Comparison of ENCODE assay signal across 17 cellular contexts in the genomic region with DNA sequence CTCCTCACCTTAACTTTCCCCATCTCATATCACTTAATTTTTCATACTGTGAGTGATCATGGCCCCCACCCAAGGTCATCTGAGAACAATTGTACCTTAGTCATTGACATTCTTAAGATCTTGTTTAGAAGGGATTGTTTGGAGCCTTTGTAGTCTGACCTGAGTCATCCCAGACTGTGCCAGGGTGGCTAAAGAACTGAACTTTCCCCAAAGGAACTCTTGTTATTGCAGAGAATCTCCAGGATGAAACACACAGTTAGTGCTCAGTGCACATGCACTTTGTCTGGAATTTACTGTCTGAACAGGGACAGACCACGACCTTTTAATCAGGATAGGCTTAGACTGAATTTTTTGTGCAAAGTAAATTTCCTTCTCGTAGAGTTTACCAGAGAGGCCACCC.
DNase-seq lines count a peak whose midpoint lies in the region; ATAC-seq, FAIRE-seq and TF ChIP-seq lines count a peak whose summit lies in the region.
"Had no signal": no experiment of that assay in that cellular context is flagged by ENCODE, and none has a peak within 500 bp of the region (broad histone marks: within the 10 kb centered on the region; RNA-seq: fewer than 3 reads in every experiment).

No MANE protein-coding gene starts in this region.

- no peak for TF ChIP-seq CTCF in esophagus muscularis mucosa (IDR thresholded peaks at IDR 0.05)

- peaks cover 3 to 44% (median 34%) of the 10 kb centered on the region in 4 donors for H3K4me1 ChIP-seq in esophagus muscularis mucosa
- H3K4me1 ChIP-seq: HAP-1 had no signal

- no peak for TF ChIP-seq EP300 in esophagus muscularis mucosa (IDR thresholded peaks at IDR 0.05)

- no peak for ATAC-seq in GM19023 (IDR thresholded peaks at IDR 0.05; ENCODE audit: unreplicated experiment)
- ATAC-seq in GM21737 (IDR thresholded peaks at IDR 0.05; ENCODE audit: unreplicated experiment), result no peak
- ATAC-seq: activated naive CD8-positive, alpha-beta T cell treated with anti-CD3 and anti-CD28 coated beads, Interleukin-2, amount 50 U/mL, for 24 hours; CD8-positive, alpha-beta T cell; naive thymus-derived CD8-positive, alpha-beta T cell had no signal

- no peak for FAIRE-seq in frontal cortex (lab: Jason Lieb, UNC)

- in situ Hi-C loops in Caki2 (cut with HindIII; ENCODE audit: low pct_unique_long_range_greater_than_20kb, low sequenced_read_pairs), result no loop called here

- no peak overlapping the region for H3K4me3 ChIP-seq in MG63
- H3K4me3 ChIP-seq in esophagus muscularis mucosa, result no peak overlapping the region
- H3K4me3 ChIP-seq: HAP-1, tibial artery had no signal

- H3K36me3 ChIP-seq in MG63, result peaks cover 7% of the 10 kb centered on the region; the same call in 1 of the 2 replicates
- no peaks in the 10 kb centered on the region for H3K36me3 ChIP-seq in esophagus muscularis mucosa
- H3K36me3 ChIP-seq: HAP-1, tibial artery had no signal

- 37% methylated on average over 2 of the region's 2 CpGs for WGBS in esophagus muscularis mucosa

- H3K27me3 ChIP-seq in MG63, result no peaks in the 10 kb centered on the region
- no peaks in the 10 kb centered on the region for H3K27me3 ChIP-seq in esophagus muscularis mucosa
- H3K27me3 ChIP-seq: tibial artery had no signal

- peak overlapping the region; percentile 17 to 50 (median 41) for H3K27ac ChIP-seq in esophagus muscularis mucosa (replicated peaks in 1 of 4)
- H3K27ac ChIP-seq: tibial artery had no signal

- H3K9me3 ChIP-seq in MG63 (no peaks in the 10 kb centered on the region), esophagus muscularis mucosa (no peaks in the 10 kb centered on the region)
- H3K9me3 ChIP-seq: HAP-1, tibial artery had no signal

- peak; percentile 41 for DNase-seq in Caki2 (ENCODE audit: low read depth)
- DNase-seq in MG63, result peak; percentile 91
- DNase-seq in esophagus muscularis mucosa (ENCODE audit: extremely low spot score), result no peak
- peak; percentile 49 for DNase-seq in myocyte (ENCODE audit: low read depth)
- no peak for DNase-seq in frontal cortex (ENCODE audit: low spot score in 2 of 2)
- no peak for DNase-seq in DMS53 (lab: John Stamatoyannopoulos, UW)
- DNase-seq: activated CD4-positive, alpha-beta T cell treated with anti-CD3 and anti-CD28 coated beads, Interleukin-2, amount 10 ng/mL, durations not matched to agents 7 days and 5 days; activated naive CD8-positive, alpha-beta T cell treated with anti-CD3 and anti-CD28 coated beads, Interleukin-2, amount 50 U/mL, for 24 hours; CD8-positive, alpha-beta T cell; naive thymus-derived CD8-positive, alpha-beta T cell; NCI-H187 treated with DMSO at 0.1 percent for 48 hours; RPMI8226; stimulated activated CD4-positive, alpha-beta T cell treated with anti-CD3 and anti-CD28 coated beads, Interleukin-4, amount 100 ng/mL, for 4 hours had no signal

- intact Hi-C loops in esophagus muscularis mucosa (cut with DNase I), result no loop called here

- no peak for TF ChIP-seq POLR2A in esophagus muscularis mucosa (IDR thresholded peaks at IDR 0.05; ENCODE audit: low read depth)

Comparison
In these comparisons a context has a peak if more than half of its experiments do, and no peak if none do; other contexts are left out.
1. DNase-seq: peak in Caki2 (single experiment), MG63 (single experiment) and myocyte (single experiment); none in esophagus muscularis mucosa (single experiment), frontal cortex (0 of 2) and DMS53 (single experiment).